Comparison of ENCODE assay signal across 15 cellular contexts in genomic region chr2:57552885-57553284, GRCh38.
"Had no signal": no experiment of that assay in that cellular context is flagged by ENCODE, and none has a peak within 500 bp of the region (broad histone marks: within the 10 kb centered on the region; RNA-seq: fewer than 3 reads in every experiment).

No MANE protein-coding gene starts in this region.

- ATAC-seq: activated CD4-positive, CD25-positive, alpha-beta regulatory T cell treated with anti-CD3 and anti-CD28 coated beads, Interleukin-2, amount 50 U/mL, for 24 hours; activated naive CD8-positive, alpha-beta T cell treated with anti-CD3 and anti-CD28 coated beads, Interleukin-2, amount 50 U/mL, for 24 hours; naive thymus-derived CD8-positive, alpha-beta T cell; stimulated activated effector memory CD8-positive, alpha-beta T cell treated with anti-CD3 and anti-CD28 coated beads, Interleukin-12 subunit alpha, Interleukin-12 subunit beta, amount 100 ng/mL, for 72 hours had no signal

- H3K79me2 ChIP-seq: parathyroid adenoma had no signal

- H2AFZ ChIP-seq: parathyroid adenoma had no signal

- H3K36me3 ChIP-seq: neutrophil, tibial artery, uterus had no signal

- H3K27me3 ChIP-seq: neutrophil, tibial artery, uterus had no signal

- H3K4me3 ChIP-seq: tibial artery, uterus had no signal

- H3K4me1 ChIP-seq: parathyroid adenoma, tibial artery, uterus had no signal

- H3K27ac ChIP-seq: neutrophil, parathyroid adenoma, tibial artery, uterus had no signal

- DNase-seq: activated naive CD4-positive, alpha-beta T cell treated with Interleukin-2 at 50 U/mL for 16 hours; activated naive CD8-positive, alpha-beta T cell treated with anti-CD3 and anti-CD28 coated beads, Interleukin-2, amount 50 U/mL, for 24 hours; activated T-cell treated with anti-CD3 and anti-CD28 coated beads for 4 hours; aorta; cerebellar nuclear complex; effector memory CD4-positive, alpha-beta T cell; foreskin melanocyte; mesenchymal stem cell; naive thymus-derived CD8-positive, alpha-beta T cell; tibial artery; uterus had no signal

- H3K9me3 ChIP-seq: neutrophil, uterus had no signal
